In genomic region chr5:140214831-140215230, GRCh38 we compare ENCODE assay signal across 1 cellular context.
TF ChIP-seq lines count a peak whose summit lies in the region.

No MANE protein-coding gene starts in this region.

TF ChIP-seq in HepG2, 621 proteins besides CTCF, POLR2A, EP300 and RAD21 (continued from another document):
- TF ChIP-seq, protein P1, sequence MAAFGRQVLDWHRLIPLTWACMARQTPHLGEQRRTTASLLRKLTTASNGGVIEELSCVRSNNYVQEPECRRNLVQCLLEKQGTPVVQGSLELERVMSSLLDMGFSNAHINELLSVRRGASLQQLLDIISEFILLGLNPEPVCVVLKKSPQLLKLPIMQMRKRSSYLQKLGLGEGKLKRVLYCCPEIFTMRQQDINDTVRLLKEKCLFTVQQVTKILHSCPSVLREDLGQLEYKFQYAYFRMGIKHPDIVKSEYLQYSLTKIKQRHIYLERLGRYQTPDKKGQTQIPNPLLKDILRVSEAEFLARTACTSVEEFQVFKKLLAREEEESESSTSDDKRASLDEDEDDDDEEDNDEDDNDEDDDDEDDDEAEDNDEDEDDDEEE (CRISPR knock-in tag; IDR thresholded peaks at IDR 0.05) = no peak
- no peak for TF ChIP-seq TBP (CRISPR knock-in tag; IDR thresholded peaks at IDR 0.05)
- TF ChIP-seq MATR3 (CRISPR knock-in tag; IDR thresholded peaks at IDR 0.05) = no peak
- TF ChIP-seq ATF1 (CRISPR knock-in tag; IDR thresholded peaks at IDR 0.05) = no peak
- TF ChIP-seq, protein P2, sequence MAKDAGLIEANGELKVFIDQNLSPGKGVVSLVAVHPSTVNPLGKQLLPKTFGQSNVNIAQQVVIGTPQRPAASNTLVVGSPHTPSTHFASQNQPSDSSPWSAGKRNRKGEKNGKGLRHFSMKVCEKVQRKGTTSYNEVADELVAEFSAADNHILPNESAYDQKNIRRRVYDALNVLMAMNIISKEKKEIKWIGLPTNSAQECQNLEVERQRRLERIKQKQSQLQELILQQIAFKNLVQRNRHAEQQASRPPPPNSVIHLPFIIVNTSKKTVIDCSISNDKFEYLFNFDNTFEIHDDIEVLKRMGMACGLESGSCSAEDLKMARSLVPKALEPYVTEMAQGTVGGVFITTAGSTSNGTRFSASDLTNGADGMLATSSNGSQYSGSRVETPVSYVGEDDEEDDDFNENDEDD (CRISPR knock-in tag; IDR thresholded peaks at IDR 0.05; ENCODE audit: borderline replicate concordance) = no peak
- TF ChIP-seq ZNF562 (CRISPR knock-in tag; IDR thresholded peaks at IDR 0.05; ENCODE audit: borderline replicate concordance) = no peak
- no peak for TF ChIP-seq PRPF4 (IDR thresholded peaks at IDR 0.05; ENCODE audit: low read depth, low read length, poor library complexity, severe bottlenecking)
- TF ChIP-seq ZNF772 (CRISPR knock-in tag; IDR thresholded peaks at IDR 0.05) = no peak
- TF ChIP-seq CREB1 (IDR thresholded peaks at IDR 0.05) = no peak
- no peak for TF ChIP-seq CREB1 (CRISPR knock-in tag; IDR thresholded peaks at IDR 0.05)
- TF ChIP-seq, protein P3, sequence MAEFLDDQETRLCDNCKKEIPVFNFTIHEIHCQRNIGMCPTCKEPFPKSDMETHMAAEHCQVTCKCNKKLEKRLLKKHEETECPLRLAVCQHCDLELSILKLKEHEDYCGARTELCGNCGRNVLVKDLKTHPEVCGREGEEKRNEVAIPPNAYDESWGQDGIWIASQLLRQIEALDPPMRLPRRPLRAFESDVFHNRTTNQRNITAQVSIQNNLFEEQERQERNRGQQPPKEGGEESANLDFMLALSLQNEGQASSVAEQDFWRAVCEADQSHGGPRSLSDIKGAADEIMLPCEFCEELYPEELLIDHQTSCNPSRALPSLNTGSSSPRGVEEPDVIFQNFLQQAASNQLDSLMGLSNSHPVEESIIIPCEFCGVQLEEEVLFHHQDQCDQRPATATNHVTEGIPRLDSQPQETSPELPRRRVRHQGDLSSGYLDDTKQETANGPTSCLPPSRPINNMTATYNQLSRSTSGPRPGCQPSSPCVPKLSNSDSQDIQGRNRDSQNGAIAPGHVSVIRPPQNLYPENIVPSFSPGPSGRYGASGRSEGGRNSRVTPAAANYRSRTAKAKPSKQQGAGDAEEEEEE (CRISPR knock-in tag; IDR thresholded peaks at IDR 0.05; ENCODE audit: borderline replicate concordance) = no peak
- TF ChIP-seq ZNF616 (CRISPR knock-in tag; IDR thresholded peaks at IDR 0.05; ENCODE audit: low read depth) = no peak
